Comparison of ENCODE assay signal across 23 cellular contexts in the genomic region with DNA sequence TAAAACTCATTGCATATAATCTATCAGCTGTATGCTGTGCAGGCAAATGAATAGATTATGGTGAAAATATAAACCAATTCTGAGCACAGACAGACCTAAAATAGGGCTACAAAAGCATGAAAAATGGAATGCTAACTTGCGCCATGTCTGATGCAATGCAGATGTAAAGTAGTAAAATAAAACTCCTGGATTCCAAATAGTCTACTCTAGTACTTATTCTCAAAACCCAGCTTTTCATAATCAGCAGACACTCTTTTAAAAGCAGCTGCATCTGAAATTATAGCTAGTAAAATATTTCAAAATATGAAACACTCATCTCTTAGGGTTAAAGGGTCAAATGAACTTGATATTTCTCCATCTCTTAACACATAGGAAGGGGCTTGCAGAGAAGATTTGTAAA. TPM values are rescaled to one million over a fixed set of nuclear protein-coding genes. Genes with fewer than 3 reads are reported as not detected.
DNase-seq lines count a peak whose midpoint lies in the region; ATAC-seq and TF ChIP-seq lines count a peak whose summit lies in the region.
"Had no signal": no experiment of that assay in that cellular context is flagged by ENCODE, and none has a peak within 500 bp of the region (broad histone marks: within the 10 kb centered on the region; RNA-seq: fewer than 3 reads in every experiment).

No MANE protein-coding gene starts in this region.

- WGBS in body of pancreas, 2 donors: 88 to 97% methylated on average over 1 of the region's 1 CpG

- TF ChIP-seq POLR2A in body of pancreas (IDR thresholded peaks at IDR 0.05): no peak

- no peaks in the 10 kb centered on the region for H3K27me3 ChIP-seq in adipocyte (replicated peaks; ENCODE audit: control insufficient read depth, insufficient read depth, low read length)
- H3K27me3 ChIP-seq in body of pancreas: no peaks in the 10 kb centered on the region

- intact Hi-C loops in body of pancreas (cut with DNase I): no loop called here

- DNase-seq in AG09309 (ENCODE audit: low read depth): peak; percentile 52
- DNase-seq in EH (ENCODE audit: low read depth): peak; percentile 39
- peak; percentile 88 for DNase-seq in adipocyte (ENCODE audit: low read depth)
- DNase-seq in fibroblast of the aortic adventitia (ENCODE audit: low read depth): peak; percentile 62
- DNase-seq in body of pancreas: no peak
- DNase-seq in KG1 (lab: John Stamatoyannopoulos, UW): no peak
- DNase-seq in activated CD4-positive, alpha-beta T cell treated with anti-CD3 and anti-CD28 coated beads, Interleukin-2, amount 50 U/mL, for 1 hour: no peak
- DNase-seq: AML-193; Caco-2; CD8-positive, alpha-beta T cell; EL; GDM1; H7; KBM-7; MM.1S; NCI-H2029 treated with DMSO at 0.1 percent for 48 hours; NCI-H446 treated with DMSO at 0.1 percent for 48 hours; NCI-H526; RPMI8226; SHP77; SK-N-SH; SW 1271 had no signal

- no peak for TF ChIP-seq CTCF in AG09309 (IDR thresholded peaks at IDR 0.05; ENCODE audit: control insufficient read depth, insufficient read depth, low read depth, low read length, missing control alignments)
- TF ChIP-seq CTCF in fibroblast of the aortic adventitia (IDR thresholded peaks at IDR 0.05; ENCODE audit: insufficient read depth, low read length): no peak
- TF ChIP-seq CTCF in body of pancreas (IDR thresholded peaks at IDR 0.05): no peak

- no peak overlapping the region for H3K27ac ChIP-seq in body of pancreas
- H3K27ac ChIP-seq: C4-2B had no signal

- ATAC-seq in body of pancreas: no peak
- ATAC-seq: CD8-positive, alpha-beta T cell had no signal

- no peak overlapping the region for H3K4me3 ChIP-seq in AG09309 (ENCODE audit: control insufficient read depth, low read depth, low read length)
- H3K4me3 ChIP-seq in adipocyte (ENCODE audit: low read length): no peak overlapping the region
- H3K4me3 ChIP-seq in fibroblast of the aortic adventitia (ENCODE audit: low read depth, low read length): no peak overlapping the region
- H3K4me3 ChIP-seq in body of pancreas: no peak overlapping the region

- H3K9ac ChIP-seq in adipocyte (ENCODE audit: low read length): no peak overlapping the region
- H3K9ac ChIP-seq: SK-N-SH had no signal

- H3K4me1 ChIP-seq in adipocyte (ENCODE audit: control insufficient read depth, insufficient read depth, low read length): peaks cover 33% of the 10 kb centered on the region
- H3K4me1 ChIP-seq in body of pancreas: peaks cover 9% of the 10 kb centered on the region

- H3K36me3 ChIP-seq in adipocyte (ENCODE audit: control insufficient read depth, insufficient read depth, low read length, severe bottlenecking) (no peaks in the 10 kb centered on the region), body of pancreas (replicated peaks in 1 of 2; ENCODE audit: insufficient read depth in 1 of 2, low read depth in 2 of 2) (no peaks in the 10 kb centered on the region)

- H3K9me3 ChIP-seq in adipocyte (ENCODE audit: control insufficient read depth, low read length) (no peaks in the 10 kb centered on the region), body of pancreas (no peaks in the 10 kb centered on the region)
- H3K9me3 ChIP-seq: Caco-2, SK-N-SH had no signal

RNA-seq across cellular contexts. Expression of a gene that starts 4.7 kb away (rescaled TPM):
- total RNA-seq in fibroblast of the aortic adventitia (ENCODE audit: low replicate concordance) (147 and 154 TPM in 2 replicates), body of pancreas (10 to 100 TPM; 10.6 to 39.9 TPM)

Comparison
In these comparisons a context has a peak if more than half of its experiments do, and no peak if none do; other contexts are left out.
1. DNase-seq: peak in AG09309 (single experiment), EH (single experiment), adipocyte (single experiment) and fibroblast of the aortic adventitia (single experiment); none in body of pancreas (0 of 4), KG1 (single experiment) and activated CD4-positive, alpha-beta T cell treated with anti-CD3 and anti-CD28 coated beads, Interleukin-2, amount 50 U/mL, for 1 hour (single experiment).